In genomic region chr21:44329086-44329889, GRCh38 we compare ENCODE assay signal across 14 cellular contexts. TPM values are rescaled to one million over a fixed set of nuclear protein-coding genes. Genes with fewer than 3 reads are reported as not detected.
A peak's percentile ranks its signal among the peaks of the same experiment; 100 is the strongest.
DNase-seq lines count a peak whose midpoint lies in the region; ATAC-seq and TF ChIP-seq lines count a peak whose summit lies in the region.
"Had no signal": no experiment of that assay in that cellular context is flagged by ENCODE, and none has a peak within 500 bp of the region (broad histone marks: within the 10 kb centered on the region; RNA-seq: fewer than 3 reads in every experiment).

No MANE protein-coding gene starts in this region.

- peak overlapping the region; percentile 41 for H3K27ac Mint-ChIP-seq in activated naive CD4-positive, alpha-beta T cell treated with anti-CD3 and anti-CD28 coated beads for 36 hours
- H3K27ac Mint-ChIP-seq in endothelial cell (ENCODE audit: unreplicated experiment), result peak overlapping the region; percentile 36

- H3K4me3 Mint-ChIP-seq in activated naive CD4-positive, alpha-beta T cell treated with anti-CD3 and anti-CD28 coated beads for 36 hours, result no peak overlapping the region
- H3K4me3 Mint-ChIP-seq in endothelial cell (ENCODE audit: unreplicated experiment), result no peak overlapping the region
- H3K4me3 Mint-ChIP-seq: effector memory CD8-positive, alpha-beta T cell had no signal

- H3K36me3 Mint-ChIP-seq in activated naive CD4-positive, alpha-beta T cell treated with anti-CD3 and anti-CD28 coated beads for 36 hours (ENCODE audit: low read depth), result no peaks in the 10 kb centered on the region
- H3K36me3 Mint-ChIP-seq in endothelial cell (ENCODE audit: low read depth, unreplicated experiment), result peaks cover 3% of the 10 kb centered on the region

- peak overlapping the region; percentile 63 for H3K27ac ChIP-seq in substantia nigra (ENCODE audit: low read depth, low read length, poor library complexity, severe bottlenecking)
- no peak overlapping the region for H3K27ac ChIP-seq in testis
- H3K27ac ChIP-seq: ascending aorta had no signal

- no peak for TF ChIP-seq POLR2A in testis (IDR thresholded peaks at IDR 0.05)

- H3K27me3 Mint-ChIP-seq in activated naive CD4-positive, alpha-beta T cell treated with anti-CD3 and anti-CD28 coated beads for 36 hours (ENCODE audit: low read depth), result no peaks in the 10 kb centered on the region
- H3K27me3 Mint-ChIP-seq in endothelial cell (ENCODE audit: unreplicated experiment), result peaks cover 18% of the 10 kb centered on the region
- H3K27me3 Mint-ChIP-seq: effector memory CD8-positive, alpha-beta T cell had no signal

- no peaks in the 10 kb centered on the region for H3K4me1 Mint-ChIP-seq in activated naive CD4-positive, alpha-beta T cell treated with anti-CD3 and anti-CD28 coated beads for 36 hours (ENCODE audit: low read depth)
- no peaks in the 10 kb centered on the region for H3K4me1 Mint-ChIP-seq in endothelial cell (ENCODE audit: unreplicated experiment)

- H3K9me3 ChIP-seq in testis, result no peaks in the 10 kb centered on the region
- H3K9me3 ChIP-seq: ascending aorta had no signal

- WGBS in testis, 2 donors, result 77 to 86% methylated on average over 8 to 26 of the region's 26 CpGs

- peaks cover 3% of the 10 kb centered on the region for H3K4me1 ChIP-seq in testis
- H3K4me1 ChIP-seq: ascending aorta had no signal

- ATAC-seq in GM18861 (IDR thresholded peaks at IDR 0.05; ENCODE audit: unreplicated experiment), result no peak
- no peak for ATAC-seq in GM21786 (IDR thresholded peaks at IDR 0.05; ENCODE audit: unreplicated experiment)
- ATAC-seq: effector memory CD8-positive, alpha-beta T cell had no signal

- H3K4me3 ChIP-seq in testis, result no peak overlapping the region
- H3K4me3 ChIP-seq: ascending aorta had no signal

- DNase-seq in activated naive CD4-positive, alpha-beta T cell treated with anti-CD3 and anti-CD28 coated beads for 36 hours, result no peak
- no peak for DNase-seq in activated naive CD4-positive, alpha-beta T cell treated with Interleukin-2 at 50 U/mL for 16 hours
- DNase-seq in NCI-H2107 treated with DMSO at 0.1 percent for 48 hours (lab: John Stamatoyannopoulos, UW; ENCODE audit: unreplicated experiment) (peak; percentile 58), endothelial cell (ENCODE audit: low spot score) (no peak), substantia nigra (lab: John Stamatoyannopoulos, UW) (peak in 22 of 49 donors; percentile 11 to 75 (median 40)), testis (no peak)
- DNase-seq: effector memory CD8-positive, alpha-beta T cell; NCI-H1694; stimulated activated CD8-positive, alpha-beta memory T cell treated with anti-CD3 and anti-CD28 coated beads, Interleukin-4, amount 100 ng/mL, for 48 hours; T1000 had no signal

- CTCF ChIA-PET in activated naive CD4-positive, alpha-beta T cell treated with anti-CD3 and anti-CD28 coated beads for 36 hours (lab: Charles Lee), result no interaction called here

- no peaks in the 10 kb centered on the region for H3K27me3 ChIP-seq in testis
- H3K27me3 ChIP-seq: ascending aorta had no signal

- no peaks in the 10 kb centered on the region for H3K36me3 ChIP-seq in testis (ENCODE audit: low read depth, missing control alignments)

- no peaks in the 10 kb centered on the region for H3K9me3 Mint-ChIP-seq in activated naive CD4-positive, alpha-beta T cell treated with anti-CD3 and anti-CD28 coated beads for 36 hours
- no peaks in the 10 kb centered on the region for H3K9me3 Mint-ChIP-seq in endothelial cell (ENCODE audit: unreplicated experiment)
- H3K9me3 Mint-ChIP-seq: effector memory CD8-positive, alpha-beta T cell had no signal

- TF ChIP-seq CTCF in endothelial cell (IDR thresholded peaks at IDR 0.05; ENCODE audit: unreplicated experiment), result no peak
- TF ChIP-seq CTCF in testis (IDR thresholded peaks at IDR 0.05), result no peak

- intact Hi-C loops in activated naive CD4-positive, alpha-beta T cell treated with anti-CD3 and anti-CD28 coated beads for 36 hours (cut with micrococcal nuclease), result no loop called here
- intact Hi-C loops in testis (cut with DNase I; ENCODE audit: low total_unique reads), result no loop called here

RNA-seq across cellular contexts. Expression of gene CFAP410, which starts 9.9 kb away (rescaled TPM):
- 10 to 100 TPM; 13.2 to 14.8 TPM for total RNA-seq in activated naive CD4-positive, alpha-beta T cell treated with anti-CD3 and anti-CD28 coated beads for 36 hours
- total RNA-seq in endothelial cell (ENCODE audit: unreplicated experiment) (12.2 TPM), testis (10 to 100 TPM; 71.7 to 81.6 TPM)
- polyA plus RNA-seq in testis (ENCODE audit: insufficient read depth, low read depth, low replicate concordance), result 40.8 TPM

RNA-seq across cellular contexts. Expression of gene TRPM2, which starts 24.1 kb away (rescaled TPM):
- total RNA-seq in activated naive CD4-positive, alpha-beta T cell treated with anti-CD3 and anti-CD28 coated beads for 36 hours, result 1 to 10 TPM; 2.5 to 3.5 TPM
- total RNA-seq in endothelial cell (ENCODE audit: unreplicated experiment) (0.15 TPM), testis (1 to 10 TPM; 3.0 to 3.9 TPM)
- 4.9 TPM for polyA plus RNA-seq in testis (ENCODE audit: insufficient read depth, low read depth, low replicate concordance)

RNA-seq across cellular contexts. Expression of gene PFKL, which starts 29.4 kb away (rescaled TPM):
- 100 to 1,000 TPM; 166 to 171 TPM for total RNA-seq in activated naive CD4-positive, alpha-beta T cell treated with anti-CD3 and anti-CD28 coated beads for 36 hours
- total RNA-seq in endothelial cell (ENCODE audit: unreplicated experiment) (66.6 TPM), testis (100 to 1,000 TPM; 213 to 298 TPM)
- polyA plus RNA-seq in testis (ENCODE audit: insufficient read depth, low read depth, low replicate concordance), result 132 TPM

RNA-seq across cellular contexts. Expression of gene AIRE, which starts 43.6 kb away (rescaled TPM):
- total RNA-seq in activated naive CD4-positive, alpha-beta T cell treated with anti-CD3 and anti-CD28 coated beads for 36 hours, result not detected
- not detected for total RNA-seq in endothelial cell (ENCODE audit: unreplicated experiment)
- total RNA-seq in testis, result under 1 TPM; 0.55 to 0.68 TPM
- 0.16 TPM for polyA plus RNA-seq in testis (ENCODE audit: insufficient read depth, low read depth, low replicate concordance)
- total RNA-seq: glomerular endothelial cell had no signal
